14 cellular contexts compared by ENCODE assay signal in genomic region chr14:64804754-64805260, GRCh38.
DNase-seq lines count a peak whose midpoint lies in the region; ATAC-seq and TF ChIP-seq lines count a peak whose summit lies in the region.
"Had no signal": no experiment of that assay in that cellular context is flagged by ENCODE, and none has a peak within 500 bp of the region (broad histone marks: within the 10 kb centered on the region; RNA-seq: fewer than 3 reads in every experiment).

No MANE protein-coding gene starts in this region.

- no peak for ATAC-seq in left cardiac atrium
- ATAC-seq in psoas muscle: no peak

- H3K27me3 ChIP-seq in psoas muscle (ENCODE audit: insufficient read depth in 3 of 3, low read length in 2 of 3): no peaks in the 10 kb centered on the region
- H3K27me3 ChIP-seq: BLaER1 treated with 17β-estradiol and CSF1 and Interleukin-3, amounts not matched to agents 10 nM and 100 nM had no signal

- TF ChIP-seq CTCF in chondrocyte (IDR thresholded peaks at IDR 0.05): no peak
- no peak for TF ChIP-seq CTCF in psoas muscle (IDR thresholded peaks at IDR 0.05)
- no peak for TF ChIP-seq CTCF in endothelial cell (IDR thresholded peaks at IDR 0.05; ENCODE audit: unreplicated experiment)

- H3K27ac Mint-ChIP-seq in chondrocyte (ENCODE audit: unreplicated experiment): peak overlapping the region; percentile 97
- H3K27ac Mint-ChIP-seq in endothelial cell (ENCODE audit: unreplicated experiment): no peak overlapping the region
- H3K27ac Mint-ChIP-seq: CD4-positive, CD25-positive, alpha-beta regulatory T cell; H9 had no signal

- no peak overlapping the region for H3K4me3 Mint-ChIP-seq in chondrocyte (ENCODE audit: unreplicated experiment)
- no peak overlapping the region for H3K4me3 Mint-ChIP-seq in endothelial cell (ENCODE audit: unreplicated experiment)
- H3K4me3 Mint-ChIP-seq: CD4-positive, CD25-positive, alpha-beta regulatory T cell; H9 had no signal

- H3K4me1 Mint-ChIP-seq in chondrocyte (ENCODE audit: low read depth) (peaks cover 41% of the 10 kb centered on the region), endothelial cell (ENCODE audit: unreplicated experiment) (peaks cover 17% of the 10 kb centered on the region)
- H3K4me1 Mint-ChIP-seq: CD4-positive, CD25-positive, alpha-beta regulatory T cell had no signal

- DNase-seq in cardiac septum (ENCODE audit: low spot score) (peak; percentile 61), left cardiac atrium (no peak), chondrocyte (ENCODE audit: low spot score) (no peak), psoas muscle (no peak), NCI-H2107 treated with DMSO at 0.1 percent for 48 hours (lab: John Stamatoyannopoulos, UW; ENCODE audit: unreplicated experiment) (no peak), endothelial cell (ENCODE audit: low spot score) (no peak), glomerular visceral epithelial cell (ENCODE audit: extremely low spot score) (no peak)
- DNase-seq: 8988T; ACHN; CD4-positive, CD25-positive, alpha-beta regulatory T cell; GF-D8; GOT3; H9 had no signal

- H3K27me3 Mint-ChIP-seq in chondrocyte (ENCODE audit: low read depth) (no peaks in the 10 kb centered on the region), endothelial cell (ENCODE audit: unreplicated experiment) (peaks cover 4% of the 10 kb centered on the region)

- no peaks in the 10 kb centered on the region for H3K9me3 ChIP-seq in psoas muscle
- H3K9me3 ChIP-seq: BLaER1 treated with 17β-estradiol and CSF1 and Interleukin-3, amounts not matched to agents 10 nM and 100 nM had no signal

- intact Hi-C loops in cardiac septum (cut with DNase I) (loop anchor here (5.0 kb wide), 1 partner anchor 87 kb away; no protein-coding TSS in a partner anchor), left cardiac atrium (cut with DNase I) (loop anchor here in 1 of 2 donors (5.0 kb wide), 1 partner anchor 87 kb away; no protein-coding TSS in a partner anchor), psoas muscle (cut with DNase I) (loop anchor here in 1 of 2 donors (5.0 kb wide), 1 partner anchor 87 kb away; no protein-coding TSS in a partner anchor)

- WGBS in psoas muscle, 3 donors: 85 to 88% (median 86%) methylated on average over 12 of the region's 12 CpGs

- no peak overlapping the region for H3K4me3 ChIP-seq in psoas muscle
- H3K4me3 ChIP-seq: BLaER1 treated with 17β-estradiol and CSF1 and Interleukin-3, amounts not matched to agents 10 nM and 100 nM had no signal

- peaks cover 32% of the 10 kb centered on the region for H3K4me1 ChIP-seq in psoas muscle

- no peaks in the 10 kb centered on the region for H3K36me3 Mint-ChIP-seq in chondrocyte (ENCODE audit: low read depth)
- no peaks in the 10 kb centered on the region for H3K36me3 Mint-ChIP-seq in endothelial cell (ENCODE audit: low read depth, unreplicated experiment)
- H3K36me3 Mint-ChIP-seq: CD4-positive, CD25-positive, alpha-beta regulatory T cell had no signal

- H3K9me3 Mint-ChIP-seq in chondrocyte (ENCODE audit: low read depth) (no peaks in the 10 kb centered on the region), endothelial cell (ENCODE audit: unreplicated experiment) (no peaks in the 10 kb centered on the region)
- H3K9me3 Mint-ChIP-seq: CD4-positive, CD25-positive, alpha-beta regulatory T cell; H9 had no signal

- peak overlapping the region; percentile 85 for H3K27ac ChIP-seq in psoas muscle
- H3K27ac ChIP-seq: BLaER1 treated with 17β-estradiol and CSF1 and Interleukin-3, amounts not matched to agents 10 nM and 100 nM had no signal

- peaks cover 3 to 64% of the 10 kb centered on the region in 2 donors for H3K36me3 ChIP-seq in psoas muscle (ENCODE audit: insufficient read depth in 1 of 2, low read depth in 1 of 2)
- H3K36me3 ChIP-seq: BLaER1 treated with 17β-estradiol and CSF1 and Interleukin-3, amounts not matched to agents 10 nM and 100 nM had no signal
